23 cellular contexts compared by ENCODE assay signal in genomic region chr1:241130881-241131280, GRCh38.
"Had no signal": no experiment of that assay in that cellular context is flagged by ENCODE, and none has a peak within 500 bp of the region (broad histone marks: within the 10 kb centered on the region; RNA-seq: fewer than 3 reads in every experiment).

No MANE protein-coding gene starts in this region.

- H3K27me3 ChIP-seq: SJSA1 had no signal

- H3K36me3 Mint-ChIP-seq: IgD-negative memory B cell, T-cell had no signal

- H3K4me2 ChIP-seq: KMS-11 had no signal

- H3K9me3 ChIP-seq: MG63, SJSA1 had no signal

- H3K9ac ChIP-seq: KMS-11 had no signal

- H3K4me3 ChIP-seq: K562, MG63, SJSA1, SK-N-MC had no signal

- H3K4me3 Mint-ChIP-seq: IgD-negative memory B cell, T-cell had no signal

- H3K36me3 ChIP-seq: MG63, SJSA1 had no signal

- ATAC-seq: K562, T-cell had no signal

- H3K27me3 Mint-ChIP-seq: IgD-negative memory B cell, T-cell had no signal

- H3K4me1 ChIP-seq: SJSA1 had no signal

- H3K27ac ChIP-seq: HL-60, KMS-11, SJSA1, SK-N-MC had no signal

- H3K27ac Mint-ChIP-seq: IgD-negative memory B cell, T-cell had no signal

- H3K4me1 Mint-ChIP-seq: IgD-negative memory B cell, T-cell had no signal

- DNase-seq: Kasumi-1, MG63, NCI-H1092 treated with DMSO at 0.1 percent for 48 hours, NCI-H1436, NCI-H187, NCI-H2029, NCI-H2081 treated with DMSO at 0.1 percent for 48 hours, NCI-H2171, NCI-H226, NCI-H446, NCI-H510A, NCI-H69, NCI-H774, Right ventricle myocardium superior, RPMI8226, SIG-M5, T-cell had no signal
